ENCODE assay signal across 8 cellular contexts in the genomic region with DNA sequence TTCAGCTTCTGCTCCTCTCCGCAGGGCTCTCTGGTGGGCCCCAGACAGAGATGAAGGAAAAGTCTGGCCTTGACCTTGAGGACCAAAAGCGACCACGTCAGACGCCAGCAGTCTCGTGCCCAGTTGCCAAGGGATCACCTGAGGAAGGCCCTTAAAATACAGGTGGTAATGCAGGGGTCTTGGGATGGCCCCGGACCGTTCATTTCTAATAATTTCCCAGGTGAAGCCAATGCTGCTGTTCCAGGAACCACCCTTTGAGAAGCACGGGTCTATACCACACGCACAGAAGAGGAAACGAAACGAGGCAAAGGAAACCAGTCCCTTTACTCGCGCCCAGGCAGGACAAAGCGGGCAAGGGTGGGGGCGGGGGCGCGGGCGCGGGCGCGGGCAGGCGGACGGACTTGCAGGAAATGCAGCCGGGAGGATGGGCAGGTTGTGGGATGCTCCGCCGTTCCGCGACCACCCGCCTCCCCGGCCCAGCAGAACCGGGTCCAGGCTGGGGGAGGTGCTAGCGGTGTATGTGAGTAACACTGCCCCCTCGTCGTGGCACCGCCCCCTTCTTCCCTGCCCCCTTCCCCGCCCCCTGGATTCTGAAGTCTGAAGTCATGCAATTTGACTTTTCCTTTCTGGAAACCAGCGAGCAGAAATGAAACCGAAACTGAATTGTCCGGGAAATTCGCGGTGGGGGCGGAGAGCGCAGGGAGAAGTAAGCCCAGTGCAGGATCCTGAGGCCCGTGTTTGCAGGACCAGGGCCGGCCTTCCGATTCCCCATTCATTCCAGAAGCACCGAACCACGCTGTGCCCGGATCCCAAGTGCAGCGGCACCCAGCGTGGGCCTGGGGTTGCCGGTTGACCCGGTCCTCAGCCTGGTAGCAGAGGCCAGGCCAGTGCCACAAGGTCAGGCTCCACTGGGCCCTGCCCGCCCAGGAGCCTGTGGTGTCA. TPM values are rescaled to one million over a fixed set of nuclear protein-coding genes. Genes with fewer than 3 reads are reported as not detected.
DNase-seq lines count a peak whose midpoint lies in the region; ATAC-seq, FAIRE-seq and TF ChIP-seq lines count a peak whose summit lies in the region.

No MANE protein-coding gene starts in this region.

- peak overlapping the region; percentile 78 for H3K27ac Mint-ChIP-seq in chondrocyte (ENCODE audit: unreplicated experiment)

- peaks cover 12% of the 10 kb centered on the region for H3K9me3 Mint-ChIP-seq in chondrocyte (ENCODE audit: low read depth)

- H3K9me3 ChIP-seq in kidney (ENCODE audit: control insufficient read depth in 1 of 2, low read length in 2 of 2), result no peaks in the 10 kb centered on the region
- peaks cover 0 to 12% (median 0%) of the 10 kb centered on the region in 8 donors for H3K9me3 ChIP-seq in spleen

- intact Hi-C loops in kidney (cut with DNase I) (no loop called here), spleen (cut with DNase I; ENCODE audit: low total_unique reads) (loop anchor here (10.0 kb wide), 1 partner anchor 55 kb away; a partner anchor contains a TSS)

- peaks cover 13% of the 10 kb centered on the region for H3K4me1 Mint-ChIP-seq in chondrocyte (ENCODE audit: low read depth)

- WGBS in spleen, 5 donors, result 4 to 6% (median 5%) methylated on average over 52 to 54 of the region's 54 CpGs

- H3K4me3 ChIP-seq in kidney (ENCODE audit: low read length in 2 of 2) (peak overlapping the region; percentile 64 to 83), spleen (peak overlapping the region; percentile 49 to 87 (median 56))

- FAIRE-seq in kidney (lab: Jason Lieb, UNC), result no peak

- H3K27ac ChIP-seq in kidney (ENCODE audit: low read depth in 2 of 2, low read length in 2 of 2), result peak overlapping the region; percentile 85 to 92
- H3K27ac ChIP-seq in spleen, result peak overlapping the region; percentile 81 to 91 (median 88)

- no peak for TF ChIP-seq POLR2A in spleen (IDR thresholded peaks at IDR 0.05)

- no peaks in the 10 kb centered on the region for H3K27me3 ChIP-seq in spleen (replicated peaks in 1 of 7)

- H3K36me3 Mint-ChIP-seq in chondrocyte (ENCODE audit: low read depth), result no peaks in the 10 kb centered on the region

- peak; percentile 33 for TF ChIP-seq CTCF in chondrocyte (IDR thresholded peaks at IDR 0.05)
- TF ChIP-seq CTCF in kidney (IDR thresholded peaks at IDR 0.05; ENCODE audit: borderline replicate concordance, extremely low read depth, insufficient read depth), result no peak
- peak in 1 of 11 experiments; percentile 11 for TF ChIP-seq CTCF in spleen (IDR thresholded peaks at IDR 0.05 in 8 of 11, conservative IDR thresholded peaks at IDR 0.05 in 3 of 11)

- peaks cover under 1% of the 10 kb centered on the region for H3K27me3 Mint-ChIP-seq in chondrocyte (ENCODE audit: low read depth)

- DNase-seq in GM04503 (ENCODE audit: low read depth) (peak; percentile 53), NCI-H2029 (lab: John Stamatoyannopoulos, UW) (peak; percentile 74), chondrocyte (ENCODE audit: low spot score) (no peak), kidney (peak; percentile 94), spleen (peak; percentile 92)

- H3K36me3 ChIP-seq in kidney (ENCODE audit: control insufficient read depth in 1 of 2, insufficient read depth in 2 of 2, low read length in 2 of 2), result no peaks in the 10 kb centered on the region
- no peaks in the 10 kb centered on the region for H3K36me3 ChIP-seq in spleen

- peak overlapping the region; percentile 86 for H3K4me3 Mint-ChIP-seq in chondrocyte (ENCODE audit: unreplicated experiment)

- peaks cover 4 to 5% of the 10 kb centered on the region in 2 donors for H3K4me1 ChIP-seq in kidney (ENCODE audit: control insufficient read depth in 1 of 2, insufficient read depth in 1 of 2, low read depth in 1 of 2, low read length in 2 of 2)
- peaks cover 4 to 62% (median 38%) of the 10 kb centered on the region in 6 donors for H3K4me1 ChIP-seq in spleen

- H3K9ac ChIP-seq in kidney (ENCODE audit: low read length in 2 of 2), result peak overlapping the region; percentile 64 to 84

- ATAC-seq in HG02623 (IDR thresholded peaks at IDR 0.05; ENCODE audit: unreplicated experiment) (peak; percentile 83), GM21786 (IDR thresholded peaks at IDR 0.05; ENCODE audit: unreplicated experiment) (no peak)
- peak; percentile 67 to 69 for ATAC-seq in activated CD4-positive, CD25-positive, alpha-beta regulatory T cell treated with anti-CD3 and anti-CD28 coated beads, Interleukin-2, amount 50 U/mL, for 24 hours

RNA-seq across cellular contexts. Expression of a gene that starts 5.8 kb away (rescaled TPM):
- total RNA-seq in chondrocyte (1.2 to 2.6 TPM (median 2.1 TPM) in 3 replicates), kidney (47.4 TPM), spleen (100 to 1,000 TPM in 5 of 7 donors, 10 to 100 TPM in 2; 67.4 to 148 (median 118) TPM)
- polyA plus RNA-seq in kidney (ENCODE audit: insufficient read depth, low read depth, low replicate concordance) (22.9 TPM), spleen (10 to 100 TPM; 32.8 to 56.5 (median 36.3) TPM)

RNA-seq across cellular contexts. Expression of a gene that starts 58.4 kb away (rescaled TPM):
- total RNA-seq in chondrocyte (not detected in 3 replicates), kidney (11.7 TPM), spleen (100 to 1,000 TPM in 2 of 7 donors, 10 to 100 TPM in 5; 56.5 to 109 (median 75.3) TPM)
- polyA plus RNA-seq in kidney (ENCODE audit: insufficient read depth, low read depth, low replicate concordance) (4.3 TPM), spleen (10 to 100 TPM; 20.0 to 34.6 (median 26.8) TPM)

Comparison
In these comparisons a context has a peak if more than half of its experiments do, and no peak if none do; other contexts are left out.
1. RNA of a gene that starts 5.8 kb away (total RNA-seq): 67.4 to 148 TPM in spleen and 47.4 TPM in kidney (single experiment); 1.2 to 2.6 TPM in chondrocyte; every median in the first group is over 10 times any median in the second.
2. RNA of a gene that starts 58.4 kb away (total RNA-seq): 56.5 to 109 TPM in spleen and 11.7 TPM in kidney (single experiment); not detected in chondrocyte; every median in the first group is over 10 times any median in the second.